Comparison of ENCODE assay signal across 8 cellular contexts in the genomic region with DNA sequence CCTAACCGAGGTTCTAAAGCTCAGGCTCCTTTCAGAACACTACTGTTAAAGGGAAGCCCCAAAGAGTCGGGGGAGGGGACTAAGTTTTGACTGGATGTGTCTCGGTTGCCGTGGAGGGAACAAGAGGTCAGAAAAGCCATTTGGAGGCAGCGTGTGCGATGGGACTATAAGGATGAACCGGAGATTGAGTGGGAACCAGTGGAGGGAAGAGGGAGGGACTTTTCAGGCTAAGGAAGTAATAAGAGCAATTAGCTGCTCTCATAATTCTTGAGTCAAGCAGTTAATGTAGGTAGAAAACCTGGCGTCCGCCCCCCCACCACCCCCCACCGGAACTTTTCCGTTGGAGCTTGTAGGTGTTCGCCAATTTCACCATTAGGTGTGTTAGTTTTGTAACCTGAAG. TPM values are rescaled to one million over a fixed set of nuclear protein-coding genes. Genes with fewer than 3 reads are reported as not detected.
DNase-seq lines count a peak whose midpoint lies in the region; ATAC-seq, FAIRE-seq and TF ChIP-seq lines count a peak whose summit lies in the region.

No MANE protein-coding gene starts in this region.

- TSS peak; percentile 94 for BruUV-seq in PC-3 (replicated peaks; lab: Mats Ljungman, UMichigan)

- H3K4me1 ChIP-seq in ACC112 (ENCODE audit: control insufficient read depth, insufficient read depth, low read length, unreplicated experiment), result peaks cover 10% of the 10 kb centered on the region
- peaks cover 19% of the 10 kb centered on the region for H3K4me1 ChIP-seq in PC-3 (ENCODE audit: insufficient read depth, low read length)
- peaks cover 2% of the 10 kb centered on the region for H3K4me1 ChIP-seq in iPS-15b (ENCODE audit: control insufficient read depth, insufficient read depth, low read length)

- H3K9me2 ChIP-seq in PC-3 (replicated peaks; ENCODE audit: low read length), result no peaks in the 10 kb centered on the region

- H3K27me3 ChIP-seq in ACC112 (ENCODE audit: insufficient read depth, low read length) (no peaks in the 10 kb centered on the region), PC-3 (ENCODE audit: low read length) (no peaks in the 10 kb centered on the region), iPS-15b (ENCODE audit: control insufficient read depth, insufficient read depth, low read length) (peaks cover 32% of the 10 kb centered on the region)

- no peaks in the 10 kb centered on the region for H3F3A ChIP-seq in PC-3 (ENCODE audit: low read length, unreplicated experiment)

- H3K9me3 ChIP-seq in PC-3 (ENCODE audit: low read length) (no peaks in the 10 kb centered on the region), iPS-15b (ENCODE audit: control insufficient read depth, insufficient read depth, low read length) (no peaks in the 10 kb centered on the region)

- H3K27ac ChIP-seq in ACC112 (ENCODE audit: low read depth, low read length), result peak overlapping the region; percentile 75; the same call in 1 of the 2 replicates
- peak overlapping the region; percentile 58 for H3K27ac ChIP-seq in PC-3 (ENCODE audit: low read length)

- DNase-seq in GM12891 (ENCODE audit: insufficient read length, low spot score) (peak; percentile 18), PC-3 (peak; percentile 28), astrocyte of the hippocampus (ENCODE audit: low read depth, low spot score) (peak; percentile 49), skeletal muscle cell (ENCODE audit: low read depth) (no peak)

- H3K79me2 ChIP-seq in ACC112 (ENCODE audit: control insufficient read depth, insufficient read depth, low read length, unreplicated experiment) (peaks cover 28% of the 10 kb centered on the region), PC-3 (ENCODE audit: low read length) (peaks cover 42% of the 10 kb centered on the region)

- H3K4me3 ChIP-seq in ACC112 (ENCODE audit: low read depth, low read length), result peak overlapping the region; percentile 91
- peak overlapping the region; percentile 76 for H3K4me3 ChIP-seq in PC-3 (ENCODE audit: low read length)
- H3K4me3 ChIP-seq in iPS-15b (ENCODE audit: low read depth, low read length), result peak overlapping the region; percentile 92
- H3K4me3 ChIP-seq in skeletal muscle cell (ENCODE audit: low read depth, low read length), result peak overlapping the region; percentile 76

- intact Hi-C loops in PC-3 (cut with micrococcal nuclease), result loop anchor here (2.0 to 5.0 kb wide), 4 partner anchors 43 to 237 kb away; a partner anchor contains a TSS

- peak; percentile 82 for FAIRE-seq in GM12891 (lab: Jason Lieb, UNC)

- 0 out of 2 replicates have a peak, but pooled peaks have one; percentile 19 for TF ChIP-seq POLR2A in GM12891 (IDR thresholded peaks at IDR 0.05; ENCODE audit: low read depth, low read length)

- POLR2A ChIA-PET in PC-3 (lab: Charles Lee; ENCODE audit: unreplicated experiment), result no interaction called here

- peak; percentile 19 for ATAC-seq in HG03175 (IDR thresholded peaks at IDR 0.05; ENCODE audit: unreplicated experiment)
- peak; percentile 25 for ATAC-seq in PC-3
- ATAC-seq in GM21737 (IDR thresholded peaks at IDR 0.05; ENCODE audit: unreplicated experiment), result no peak

- no peak for TF ChIP-seq CTCF in PC-3 (conservative IDR thresholded peaks at IDR 0.05; ENCODE audit: low read depth, low read length)

- 0 out of 2 replicates have a peak, but pooled peaks cover 5% of the 10 kb centered on the region for H4K20me1 ChIP-seq in PC-3 (ENCODE audit: low read length)

- H2AFZ ChIP-seq in ACC112 (ENCODE audit: low read length, unreplicated experiment) (peak overlapping the region; percentile 86), PC-3 (ENCODE audit: low read length) (peak overlapping the region; percentile 89)

- CTCF ChIA-PET in PC-3 (lab: Charles Lee), result interaction anchor here (0.7 to 3.7 kb wide), 2 partner anchors 9 to 59 kb away, joined by 7 to 12 read pairs; a partner anchor contains a TSS

- H3K4me2 ChIP-seq in PC-3 (ENCODE audit: low read length), result peak overlapping the region; percentile 85

- H3K36me3 ChIP-seq in ACC112 (ENCODE audit: insufficient read depth, low read length) (no peaks in the 10 kb centered on the region), PC-3 (ENCODE audit: low read depth, low read length) (no peaks in the 10 kb centered on the region), iPS-15b (ENCODE audit: control insufficient read depth, insufficient read depth, low read length) (no peaks in the 10 kb centered on the region)

- H3K9ac ChIP-seq in PC-3 (ENCODE audit: low read length) (peak overlapping the region; percentile 88), iPS-15b (ENCODE audit: low read depth, low read length) (no peak overlapping the region)

TF ChIP-seq in GM12891, 5 proteins besides CTCF, POLR2A, EP300 and RAD21:
- TF ChIP-seq POLR2AphosphoS5 (IDR thresholded peaks at IDR 0.05; ENCODE audit: low read depth, low read length), result no peak

RNA-seq across cellular contexts. Expression of a gene that starts 0.5 kb away (rescaled TPM):
- polyA plus RNA-seq in GM12891 (2012; ENCODE audit: low read depth, missing spikeins), result 13.3 TPM
- total RNA-seq in PC-3 (2014; rRNA removed), result 23.9 and 24.9 TPM in 2 replicates

RNA-seq across cellular contexts. Expression of a gene that starts 59.7 kb away (rescaled TPM):
- 13.4 TPM for polyA plus RNA-seq in GM12891 (2012; ENCODE audit: low read depth, missing spikeins)
- total RNA-seq in PC-3 (2014; rRNA removed), result 4.0 and 10.0 TPM in 2 replicates
